22 cellular contexts compared by ENCODE assay signal in genomic region chr14:89592961-89593360, GRCh38.
"Had no signal": no experiment of that assay in that cellular context is flagged by ENCODE, and none has a peak within 500 bp of the region (broad histone marks: within the 10 kb centered on the region; RNA-seq: fewer than 3 reads in every experiment).

No MANE protein-coding gene starts in this region.

- H3K4me3 Mint-ChIP-seq: nephron; stimulated activated effector memory CD8-positive, alpha-beta T cell treated with anti-CD3 and anti-CD28 coated beads, Interleukin-12 subunit alpha, Interleukin-12 subunit beta, amount 100 ng/mL, for 72 hours had no signal

- H3K4me2 ChIP-seq: smooth muscle cell had no signal

- H3K4me1 Mint-ChIP-seq: nephron had no signal

- DNase-seq: colonic mucosa; dorsolateral prefrontal cortex; effector CD8-positive, alpha-beta T cell; heart left ventricle; hippocampal formation; mammary epithelial cell; mucosa of descending colon; occipital lobe; pancreas; right cardiac atrium; stimulated activated CD4-positive, alpha-beta T cell treated with anti-CD3 and anti-CD28 coated beads, Interleukin-4, amount 100 ng/mL, for 1 hour; stimulated activated CD8-positive, alpha-beta memory T cell treated with anti-CD3 and anti-CD28 coated beads, Interleukin-4, amount 100 ng/mL, for 48 hours; stomach; substantia nigra; transverse colon had no signal

- H3K4me1 ChIP-seq: colonic mucosa, transverse colon had no signal

- H3K27ac Mint-ChIP-seq: nephron; progenitor cell of endocrine pancreas; stimulated activated effector memory CD8-positive, alpha-beta T cell treated with anti-CD3 and anti-CD28 coated beads, Interleukin-12 subunit alpha, Interleukin-12 subunit beta, amount 100 ng/mL, for 72 hours had no signal

- H3K36me3 Mint-ChIP-seq: stimulated activated effector memory CD8-positive, alpha-beta T cell treated with anti-CD3 and anti-CD28 coated beads, Interleukin-12 subunit alpha, Interleukin-12 subunit beta, amount 100 ng/mL, for 72 hours had no signal

- H3K4me3 ChIP-seq: colonic mucosa, dorsolateral prefrontal cortex, heart left ventricle, mucosa of descending colon, pancreas, smooth muscle cell, stomach, thoracic aorta, transverse colon had no signal

- H3K36me3 ChIP-seq: colonic mucosa, pancreas, thoracic aorta, transverse colon had no signal

- H3K9me3 ChIP-seq: colonic mucosa, pancreas had no signal

- H3K27ac ChIP-seq: colonic mucosa, dorsolateral prefrontal cortex, heart left ventricle, pancreas, stomach, thoracic aorta, transverse colon had no signal

- ATAC-seq: esophagus mucosa; heart left ventricle; mucosa of descending colon; pancreas; right cardiac atrium; stimulated activated effector memory CD8-positive, alpha-beta T cell treated with anti-CD3 and anti-CD28 coated beads, Interleukin-12 subunit alpha, Interleukin-12 subunit beta, amount 100 ng/mL, for 72 hours had no signal

- H3K27me3 ChIP-seq: colonic mucosa, dorsolateral prefrontal cortex, heart left ventricle, pancreas, stomach, transverse colon had no signal

- H3K27me3 Mint-ChIP-seq: progenitor cell of endocrine pancreas had no signal

- FAIRE-seq: frontal cortex, pancreas had no signal
